ENCODE assay signal across 14 cellular contexts in genomic region chr18:28112056-28112470, GRCh38.
DNase-seq lines count a peak whose midpoint lies in the region; TF ChIP-seq lines count a peak whose summit lies in the region.
"Had no signal": no experiment of that assay in that cellular context is flagged by ENCODE, and none has a peak within 500 bp of the region (broad histone marks: within the 10 kb centered on the region; RNA-seq: fewer than 3 reads in every experiment).

No MANE protein-coding gene starts in this region.

- peak overlapping the region; percentile 15 to 25; a peak in 2 of 4 replicates for H3K4me3 ChIP-seq in SK-N-SH (ENCODE audit: low read depth in 2 of 2, low read length in 1 of 2)
- H3K4me3 ChIP-seq in fibroblast of villous mesenchyme (ENCODE audit: low read depth, low read length), result peak overlapping the region; percentile 23
- no peak overlapping the region for H3K4me3 ChIP-seq in CD4-positive, alpha-beta memory T cell (ENCODE audit: low read length in 2 of 2)

- H3K4me1 ChIP-seq in SK-N-SH (ENCODE audit: control insufficient read depth in 1 of 2, insufficient read depth in 2 of 2, low read depth in 1 of 2, low read length in 1 of 2), result peaks cover 29 to 68% of the 10 kb centered on the region in 2 experiments
- H3K4me1 ChIP-seq in CD4-positive, alpha-beta memory T cell (ENCODE audit: insufficient read depth, low read length), result no peaks in the 10 kb centered on the region

- no peaks in the 10 kb centered on the region for H3K9me3 Mint-ChIP-seq in nephron progenitor cell
- H3K9me3 Mint-ChIP-seq in CD4-positive, alpha-beta memory T cell, result peaks cover 0 to 25% (median 6%) of the 10 kb centered on the region in 8 donors

- H3K36me3 ChIP-seq in SK-N-SH (replicated peaks in 1 of 2; ENCODE audit: control insufficient read depth in 1 of 2, insufficient read depth in 2 of 2, low read length in 1 of 2), result peaks cover 2 to 16% of the 10 kb centered on the region in 2 experiments
- H3K36me3 ChIP-seq in CD4-positive, alpha-beta memory T cell (ENCODE audit: insufficient read depth, low read length), result no peaks in the 10 kb centered on the region

- peak overlapping the region; percentile 58 to 99; a peak in 3 of 4 replicates for H3K27ac ChIP-seq in SK-N-SH (ENCODE audit: low read depth in 2 of 2, low read length in 1 of 2)
- no peak overlapping the region for H3K27ac ChIP-seq in CD4-positive, alpha-beta memory T cell (ENCODE audit: low read depth, low read length)

- H3K9me3 ChIP-seq in SK-N-SH, result no peaks in the 10 kb centered on the region
- no peaks in the 10 kb centered on the region for H3K9me3 ChIP-seq in CD4-positive, alpha-beta memory T cell (ENCODE audit: control insufficient read depth in 1 of 2, low read length in 2 of 2)

- TF ChIP-seq CTCF in SK-N-SH (IDR thresholded peaks at IDR 0.05), result no peak
- no peak for TF ChIP-seq CTCF in fibroblast of villous mesenchyme (IDR thresholded peaks at IDR 0.05; ENCODE audit: insufficient read depth, low read depth, low read length)
- TF ChIP-seq CTCF in nephron progenitor cell (IDR thresholded peaks at IDR 0.05), result no peak

- peaks cover 91% of the 10 kb centered on the region for H3K4me1 Mint-ChIP-seq in nephron progenitor cell
- no peaks in the 10 kb centered on the region for H3K4me1 Mint-ChIP-seq in CD4-positive, alpha-beta memory T cell
- H3K4me1 Mint-ChIP-seq: natural killer cell had no signal

- H3K27me3 Mint-ChIP-seq in nephron progenitor cell (ENCODE audit: low read depth, poor library complexity), result no peaks in the 10 kb centered on the region
- no peaks in the 10 kb centered on the region for H3K27me3 Mint-ChIP-seq in CD4-positive, alpha-beta memory T cell

- no peak for TF ChIP-seq RAD21 in SK-N-SH (IDR thresholded peaks at IDR 0.05; ENCODE audit: low read length)

- POLR2A ChIA-PET in SK-N-SH (lab: Yijun Ruan, JAX), result no interaction called here
- POLR2A ChIA-PET in CD4-positive, alpha-beta memory T cell (lab: Charles Lee; ENCODE audit: partially characterized antibody), result no interaction called here

- peak overlapping the region; percentile 35 for H3K4me3 Mint-ChIP-seq in nephron progenitor cell
- H3K4me3 Mint-ChIP-seq in CD4-positive, alpha-beta memory T cell, result no peak overlapping the region
- H3K4me3 Mint-ChIP-seq: natural killer cell; T-helper 2 cell treated with Interferon-gamma antibody and Interleukin-4, amounts not matched to agents 5 μg/mL and 100 μg/mL, for 36 hours had no signal

- peaks cover 86% of the 10 kb centered on the region for H3K79me2 ChIP-seq in SK-N-SH (ENCODE audit: insufficient read depth)

- no peaks in the 10 kb centered on the region for H3K27me3 ChIP-seq in SK-N-SH (ENCODE audit: insufficient read depth)
- H3K27me3 ChIP-seq in CD4-positive, alpha-beta memory T cell (ENCODE audit: insufficient read depth, low read length), result no peaks in the 10 kb centered on the region

- H3K36me3 Mint-ChIP-seq in nephron progenitor cell (ENCODE audit: low read depth), result peaks cover 9% of the 10 kb centered on the region
- no peaks in the 10 kb centered on the region for H3K36me3 Mint-ChIP-seq in CD4-positive, alpha-beta memory T cell
- H3K36me3 Mint-ChIP-seq: natural killer cell had no signal

- H3K27ac Mint-ChIP-seq in nephron progenitor cell, result peak overlapping the region; percentile 60
- no peak overlapping the region for H3K27ac Mint-ChIP-seq in CD4-positive, alpha-beta memory T cell
- H3K27ac Mint-ChIP-seq: natural killer cell; T-helper 2 cell treated with Interferon-gamma antibody and Interleukin-4, amounts not matched to agents 5 μg/mL and 100 μg/mL, for 36 hours had no signal

- 9% methylated on average over 5 of the region's 5 CpGs for WGBS in SK-N-SH (ENCODE audit: low lambda C conversion rate)

- peak; percentile 32 to 97; a peak in 3 of 4 replicates for TF ChIP-seq EP300 in SK-N-SH (IDR thresholded peaks at IDR 0.05; ENCODE audit: borderline replicate concordance in 1 of 2, low read depth in 1 of 2, low read length in 1 of 2)

- H2AFZ ChIP-seq in SK-N-SH (ENCODE audit: low read depth), result no peak overlapping the region

- peak overlapping the region; percentile 72 for H3K9ac ChIP-seq in SK-N-SH

- H3K9me2 ChIP-seq in SK-N-SH, result no peaks in the 10 kb centered on the region

- peaks cover 73% of the 10 kb centered on the region for H3F3A ChIP-seq in SK-N-SH (replicated peaks; ENCODE audit: insufficient read depth)

- no peaks in the 10 kb centered on the region; the same call in 1 of the 2 replicates for H4K20me1 ChIP-seq in SK-N-SH (ENCODE audit: insufficient read depth)

- peak; percentile 72 for DNase-seq in Daoy (ENCODE audit: low read depth)
- DNase-seq in SK-N-SH, result no peak
- peak; percentile 77 for DNase-seq in fibroblast of villous mesenchyme (ENCODE audit: low read depth)
- DNase-seq in nephron progenitor cell, result no peak
- no peak for DNase-seq in T-helper 2 cell
- DNase-seq in germinal center (ENCODE audit: low spot score), result no peak
- DNase-seq in CD4-positive, alpha-beta memory T cell, result no peak
- DNase-seq in activated CD4-positive, alpha-beta T cell treated with anti-CD3 and anti-CD28 coated beads, Interleukin-2, amount 50 U/mL, for 4 hours, result no peak
- DNase-seq: activated CD8-positive, alpha-beta memory T cell treated with anti-CD3 and anti-CD28 coated beads, Interleukin-2, amount 50 U/mL, for 4 hours; Kasumi-1; natural killer cell; NCI-H524; substantia nigra had no signal

- H3K4me2 ChIP-seq in SK-N-SH, result peak overlapping the region; percentile 70

- intact Hi-C loops in CD4-positive, alpha-beta memory T cell (cut with micrococcal nuclease), result no loop called here

- CTCF ChIA-PET in SK-N-SH (lab: Yijun Ruan, JAX), result no interaction called here
- CTCF ChIA-PET in CD4-positive, alpha-beta memory T cell (lab: Charles Lee; ENCODE audit: partially characterized antibody), result no interaction called here

TF ChIP-seq in SK-N-SH, 30 proteins besides CTCF, POLR2A, EP300 and RAD21 (continues in another document):
- TF ChIP-seq, protein P1, sequence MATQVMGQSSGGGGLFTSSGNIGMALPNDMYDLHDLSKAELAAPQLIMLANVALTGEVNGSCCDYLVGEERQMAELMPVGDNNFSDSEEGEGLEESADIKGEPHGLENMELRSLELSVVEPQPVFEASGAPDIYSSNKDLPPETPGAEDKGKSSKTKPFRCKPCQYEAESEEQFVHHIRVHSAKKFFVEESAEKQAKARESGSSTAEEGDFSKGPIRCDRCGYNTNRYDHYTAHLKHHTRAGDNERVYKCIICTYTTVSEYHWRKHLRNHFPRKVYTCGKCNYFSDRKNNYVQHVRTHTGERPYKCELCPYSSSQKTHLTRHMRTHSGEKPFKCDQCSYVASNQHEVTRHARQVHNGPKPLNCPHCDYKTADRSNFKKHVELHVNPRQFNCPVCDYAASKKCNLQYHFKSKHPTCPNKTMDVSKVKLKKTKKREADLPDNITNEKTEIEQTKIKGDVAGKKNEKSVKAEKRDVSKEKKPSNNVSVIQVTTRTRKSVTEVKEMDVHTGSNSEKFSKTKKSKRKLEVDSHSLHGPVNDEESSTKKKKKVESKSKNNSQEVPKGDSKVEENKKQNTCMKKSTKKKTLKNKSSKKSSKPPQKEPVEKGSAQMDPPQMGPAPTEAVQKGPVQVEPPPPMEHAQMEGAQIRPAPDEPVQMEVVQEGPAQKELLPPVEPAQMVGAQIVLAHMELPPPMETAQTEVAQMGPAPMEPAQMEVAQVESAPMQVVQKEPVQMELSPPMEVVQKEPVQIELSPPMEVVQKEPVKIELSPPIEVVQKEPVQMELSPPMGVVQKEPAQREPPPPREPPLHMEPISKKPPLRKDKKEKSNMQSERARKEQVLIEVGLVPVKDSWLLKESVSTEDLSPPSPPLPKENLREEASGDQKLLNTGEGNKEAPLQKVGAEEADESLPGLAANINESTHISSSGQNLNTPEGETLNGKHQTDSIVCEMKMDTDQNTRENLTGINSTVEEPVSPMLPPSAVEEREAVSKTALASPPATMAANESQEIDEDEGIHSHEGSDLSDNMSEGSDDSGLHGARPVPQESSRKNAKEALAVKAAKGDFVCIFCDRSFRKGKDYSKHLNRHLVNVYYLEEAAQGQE (IDR thresholded peaks at IDR 0.05; ENCODE audit: low read depth, low read length), result peak; percentile 30; the same call in 1 of the 2 replicates
- TF ChIP-seq SIN3A (IDR thresholded peaks at IDR 0.05; ENCODE audit: borderline replicate concordance, low read depth, low read length) (peak; percentile 70; the same call in 1 of the 2 replicates), YY1 (IDR thresholded peaks at IDR 0.05; ENCODE audit: low read depth) (no peak), USF2 (IDR thresholded peaks at IDR 0.05; ENCODE audit: borderline replicate concordance, low read depth, low read length) (no peak), FOSL2 (IDR thresholded peaks at IDR 0.05; ENCODE audit: borderline replicate concordance, low read depth) (peak; percentile 94), FOXJ3 (CRISPR knock-in tag; IDR thresholded peaks at IDR 0.05) (no peak), TCF12 (IDR thresholded peaks at IDR 0.05) (peak; percentile 93), RFX5 (IDR thresholded peaks at IDR 0.05; ENCODE audit: low read length) (no peak), PBX3 (IDR thresholded peaks at IDR 0.05) (peak; percentile 90), MAX (IDR thresholded peaks at IDR 0.05; ENCODE audit: low read depth) (0 out of 2 replicates have a peak, but pooled peaks have one; percentile 28), MXI1 (IDR thresholded peaks at IDR 0.05; ENCODE audit: low read depth, low read length) (no peak), CHD2 (IDR thresholded peaks at IDR 0.05; ENCODE audit: low read length, partially characterized antibody) (no peak), POLR2AphosphoS5 (IDR thresholded peaks at IDR 0.05; ENCODE audit: low read depth, low read length) (peak; percentile 82)

Comparison
In these comparisons a context has a peak if more than half of its experiments do, and no peak if none do; other contexts are left out.
1. DNase-seq: peak in Daoy (single experiment) and fibroblast of villous mesenchyme (single experiment); none in SK-N-SH (single experiment), nephron progenitor cell (single experiment), T-helper 2 cell (0 of 5), germinal center (single experiment), CD4-positive, alpha-beta memory T cell (0 of 5) and activated CD4-positive, alpha-beta T cell treated with anti-CD3 and anti-CD28 coated beads, Interleukin-2, amount 50 U/mL, for 4 hours (0 of 2).
2. H3K4me3 ChIP-seq: peak in SK-N-SH (2 of 2) and fibroblast of villous mesenchyme (single experiment); none in CD4-positive, alpha-beta memory T cell (0 of 2).